Comparison of ENCODE assay signal across 1 cellular context in the genomic region with DNA sequence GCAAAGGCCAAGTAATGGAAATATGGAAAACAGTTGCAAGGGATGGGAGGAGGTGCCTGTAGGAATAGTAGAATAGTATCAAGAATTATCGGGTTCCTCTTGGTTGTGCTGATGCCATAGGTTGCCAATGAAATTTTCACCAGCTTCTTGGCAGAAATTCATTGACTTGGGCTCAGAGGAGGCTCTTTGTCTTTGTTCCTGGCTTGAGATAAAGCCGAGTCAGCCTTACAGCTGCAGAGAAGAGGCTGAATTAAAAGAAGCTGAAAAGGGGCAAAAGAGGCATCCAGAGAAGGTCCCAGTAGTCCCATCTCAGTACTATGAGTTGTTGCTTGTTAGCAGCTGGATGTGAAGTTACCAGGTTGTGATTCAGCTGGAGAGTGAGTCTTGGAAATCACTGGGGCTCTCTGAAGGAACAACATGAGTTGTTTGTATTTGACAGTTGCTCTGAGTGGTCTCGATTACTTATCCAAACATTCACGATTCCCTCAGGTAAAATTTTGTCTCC.
TF ChIP-seq lines count a peak whose summit lies in the region.

No MANE protein-coding gene starts in this region.

TF ChIP-seq in H1, 55 proteins besides CTCF, POLR2A, EP300 and RAD21:
- no peak for TF ChIP-seq RBBP5 (IDR thresholded peaks at IDR 0.05; ENCODE audit: borderline replicate concordance, low read depth, low read length)
- no peak for TF ChIP-seq JUND (IDR thresholded peaks at IDR 0.05; ENCODE audit: low read length)
